In genomic region chr5:125257997-125258396, GRCh38 we compare ENCODE assay signal across 15 cellular contexts.
DNase-seq lines count a peak whose midpoint lies in the region; ATAC-seq and TF ChIP-seq lines count a peak whose summit lies in the region.
"Had no signal": no experiment of that assay in that cellular context is flagged by ENCODE, and none has a peak within 500 bp of the region (broad histone marks: within the 10 kb centered on the region; RNA-seq: fewer than 3 reads in every experiment).

No MANE protein-coding gene starts in this region.

- no peaks in the 10 kb centered on the region for H3K9me2 ChIP-seq in OCI-LY1 (ENCODE audit: low read depth, low read length)
- H3K9me2 ChIP-seq: SK-N-SH had no signal

- H3K27me3 Mint-ChIP-seq in stimulated activated memory B cell treated with anti-CD40 and anti-IgM and Interleukin-4, amounts not matched to agents 10 μg/mL and 1 μg/mL and 100 μg/mL, for 72 hours, result no peaks in the 10 kb centered on the region

- H3K27me3 ChIP-seq in OCI-LY1 (ENCODE audit: insufficient read depth, low read length) (no peaks in the 10 kb centered on the region), smooth muscle cell (ENCODE audit: low read depth) (no peaks in the 10 kb centered on the region)
- H3K27me3 ChIP-seq: BLaER1, Peyer's patch had no signal

- H3K36me3 ChIP-seq in OCI-LY1 (ENCODE audit: insufficient read depth, low read length) (no peaks in the 10 kb centered on the region), smooth muscle cell (ENCODE audit: low read depth) (no peaks in the 10 kb centered on the region)
- H3K36me3 ChIP-seq: BLaER1, Peyer's patch had no signal

- DNase-seq in smooth muscle cell (lab: John Stamatoyannopoulos, UW; ENCODE audit: unreplicated experiment) (no peak), GDM1 (lab: John Stamatoyannopoulos, UW) (no peak)
- DNase-seq: MM.1S, NCI-H1105, NCI-H1694 treated with DMSO at 0.1 percent for 48 hours, Right ventricle myocardium superior had no signal

- H3K4me2 ChIP-seq in OCI-LY1 (ENCODE audit: low read length), result no peak overlapping the region
- no peak overlapping the region for H3K4me2 ChIP-seq in smooth muscle cell
- H3K4me2 ChIP-seq: BLaER1, SK-N-SH had no signal

- no peaks in the 10 kb centered on the region for H4K20me1 ChIP-seq in OCI-LY1 (ENCODE audit: insufficient read depth, low read length)
- H4K20me1 ChIP-seq in smooth muscle cell (ENCODE audit: low read depth), result no peaks in the 10 kb centered on the region
- H4K20me1 ChIP-seq: BLaER1 had no signal

- H3K9me3 ChIP-seq in OCI-LY1 (ENCODE audit: low read length) (peaks cover 15% of the 10 kb centered on the region), smooth muscle cell (replicated peaks; ENCODE audit: low read depth) (peaks cover 4% of the 10 kb centered on the region)
- H3K9me3 ChIP-seq: Peyer's patch had no signal

- peak; percentile 75 for ATAC-seq in GM18502 (IDR thresholded peaks at IDR 0.05; ENCODE audit: poor library complexity, unreplicated experiment)
- peak; percentile 91 for ATAC-seq in GM19395 (IDR thresholded peaks at IDR 0.05; ENCODE audit: unreplicated experiment)
- ATAC-seq in stimulated activated memory B cell treated with anti-CD40 and anti-IgM and Interleukin-4, amounts not matched to agents 10 μg/mL and 1 μg/mL and 100 μg/mL, for 72 hours, result peak; percentile 45
- no peak for ATAC-seq in HG03097 (IDR thresholded peaks at IDR 0.05; ENCODE audit: low FRiP score, unreplicated experiment)
- ATAC-seq: HepG2 had no signal

- H3K9ac ChIP-seq in OCI-LY1 (ENCODE audit: low read length) (no peak overlapping the region), smooth muscle cell (ENCODE audit: low read depth) (no peak overlapping the region)
- H3K9ac ChIP-seq: BLaER1, SK-N-SH had no signal

- no peak for TF ChIP-seq CTCF in OCI-LY1 (IDR thresholded peaks at IDR 0.05; ENCODE audit: low read length)
- TF ChIP-seq CTCF in smooth muscle cell (IDR thresholded peaks at IDR 0.05; ENCODE audit: borderline replicate concordance, insufficient read depth, poor library complexity, severe bottlenecking), result no peak

- H3K27ac ChIP-seq in OCI-LY1 (ENCODE audit: low read depth, low read length, poor library complexity, severe bottlenecking), result peak overlapping the region; percentile 0
- no peak overlapping the region for H3K27ac ChIP-seq in smooth muscle cell (ENCODE audit: low read depth)
- H3K27ac ChIP-seq: BLaER1, Peyer's patch had no signal

- peaks cover 9% of the 10 kb centered on the region for H3K36me3 Mint-ChIP-seq in stimulated activated memory B cell treated with anti-CD40 and anti-IgM and Interleukin-4, amounts not matched to agents 10 μg/mL and 1 μg/mL and 100 μg/mL, for 72 hours

- H3K27ac Mint-ChIP-seq in stimulated activated memory B cell treated with anti-CD40 and anti-IgM and Interleukin-4, amounts not matched to agents 10 μg/mL and 1 μg/mL and 100 μg/mL, for 72 hours, result no peak overlapping the region

- H3F3A ChIP-seq in OCI-LY1 (ENCODE audit: insufficient read depth, low read length), result no peaks in the 10 kb centered on the region
- no peaks in the 10 kb centered on the region for H3F3A ChIP-seq in smooth muscle cell (ENCODE audit: low read depth)

- H3K4me1 Mint-ChIP-seq in stimulated activated memory B cell treated with anti-CD40 and anti-IgM and Interleukin-4, amounts not matched to agents 10 μg/mL and 1 μg/mL and 100 μg/mL, for 72 hours, result no peaks in the 10 kb centered on the region

- no peak overlapping the region for H3K4me3 ChIP-seq in OCI-LY1 (ENCODE audit: low read depth, low read length, poor library complexity, severe bottlenecking)
- no peak overlapping the region for H3K4me3 ChIP-seq in smooth muscle cell
- H3K4me3 ChIP-seq: BLaER1, Peyer's patch had no signal

- no peak overlapping the region for H3K4me3 Mint-ChIP-seq in stimulated activated memory B cell treated with anti-CD40 and anti-IgM and Interleukin-4, amounts not matched to agents 10 μg/mL and 1 μg/mL and 100 μg/mL, for 72 hours

- H3K79me2 ChIP-seq in OCI-LY1 (ENCODE audit: insufficient read depth, low read length) (no peaks in the 10 kb centered on the region), smooth muscle cell (ENCODE audit: low read depth) (no peaks in the 10 kb centered on the region)

- H3K9me3 Mint-ChIP-seq in stimulated activated memory B cell treated with anti-CD40 and anti-IgM and Interleukin-4, amounts not matched to agents 10 μg/mL and 1 μg/mL and 100 μg/mL, for 72 hours, result peaks cover 9% of the 10 kb centered on the region

- peak overlapping the region; percentile 53; the same call in 1 of the 2 replicates for H2AFZ ChIP-seq in OCI-LY1 (ENCODE audit: low read length)
- H2AFZ ChIP-seq in smooth muscle cell (ENCODE audit: low read depth), result no peak overlapping the region

- H3K4me1 ChIP-seq in OCI-LY1 (ENCODE audit: insufficient read depth, low read length, severe bottlenecking) (peaks cover 23% of the 10 kb centered on the region), smooth muscle cell (ENCODE audit: low read depth) (peaks cover 6% of the 10 kb centered on the region)
- H3K4me1 ChIP-seq: BLaER1, Peyer's patch had no signal
